In the genomic region with DNA sequence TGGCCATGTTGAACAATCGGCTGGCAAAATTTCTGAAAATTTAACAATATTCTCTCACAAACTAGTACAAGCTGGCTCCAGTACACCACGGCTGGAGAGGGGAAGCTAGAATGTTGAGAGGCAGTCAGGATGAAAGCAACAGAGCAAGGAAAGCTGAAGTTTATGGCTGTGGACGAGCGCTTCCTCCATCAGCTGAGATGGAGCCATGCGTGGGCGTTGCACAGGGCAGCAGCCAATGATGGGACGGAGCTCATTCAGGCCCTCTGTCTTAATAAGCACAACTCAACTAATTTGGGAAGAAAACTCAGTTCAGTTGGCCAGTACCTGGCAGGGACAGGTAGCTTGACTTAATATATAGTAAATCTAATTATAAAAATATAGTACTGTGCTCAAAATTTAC, we compare ENCODE assay signal across 16 cellular contexts. TPM values are rescaled to one million over a fixed set of nuclear protein-coding genes. Genes with fewer than 3 reads are reported as not detected.
DNase-seq lines count a peak whose midpoint lies in the region; ATAC-seq and TF ChIP-seq lines count a peak whose summit lies in the region.
"Had no signal": no experiment of that assay in that cellular context is flagged by ENCODE, and none has a peak within 500 bp of the region (broad histone marks: within the 10 kb centered on the region; RNA-seq: fewer than 3 reads in every experiment).

No MANE protein-coding gene starts in this region.

- TF ChIP-seq CTCF in right atrium auricular region (IDR thresholded peaks at IDR 0.05) (no peak), progenitor cell of endocrine pancreas (IDR thresholded peaks at IDR 0.05; ENCODE audit: unreplicated experiment) (no peak)

- H3K18ac ChIP-seq in mesenchymal stem cell (ENCODE audit: low read depth in 1 of 2, low read length in 2 of 2) = peak overlapping the region in 1 of 2 experiments; percentile 81

- no peak overlapping the region for H3K27ac Mint-ChIP-seq in progenitor cell of endocrine pancreas
- H3K27ac Mint-ChIP-seq: IgD-negative memory B cell had no signal

- no peaks in the 10 kb centered on the region for H3K36me3 Mint-ChIP-seq in progenitor cell of endocrine pancreas (ENCODE audit: insufficient read depth)
- H3K36me3 Mint-ChIP-seq: IgD-negative memory B cell had no signal

- H2BK120ac ChIP-seq in mesenchymal stem cell (ENCODE audit: low read depth, low read length) = no peak overlapping the region

- H3K27me3 Mint-ChIP-seq in progenitor cell of endocrine pancreas = peaks cover 11% of the 10 kb centered on the region

- H4K91ac ChIP-seq in mesenchymal stem cell (ENCODE audit: low read length) = no peak overlapping the region

- no peak overlapping the region for H3K4ac ChIP-seq in mesenchymal stem cell (ENCODE audit: low read depth in 1 of 2, low read length in 2 of 2)

- H3K4me3 ChIP-seq in right atrium auricular region (no peak overlapping the region), mesenchymal stem cell (ENCODE audit: insufficient read depth in 1 of 2, low read depth in 1 of 2, low read length in 2 of 2) (no peak overlapping the region), rectal smooth muscle tissue (ENCODE audit: low read length) (no peak overlapping the region)
- H3K4me3 ChIP-seq: SK-N-MC had no signal

- H3K4me2 ChIP-seq in mesenchymal stem cell (ENCODE audit: low read length, poor library complexity, severe bottlenecking) = no peak overlapping the region

- no peak overlapping the region for H4K8ac ChIP-seq in mesenchymal stem cell (ENCODE audit: low read length)

- H3K9me3 ChIP-seq in right atrium auricular region = no peaks in the 10 kb centered on the region
- H3K9me3 ChIP-seq in mesenchymal stem cell (ENCODE audit: control insufficient read depth, low read length) = no peaks in the 10 kb centered on the region

- H2BK5ac ChIP-seq in mesenchymal stem cell (ENCODE audit: low read depth, low read length, poor library complexity, severe bottlenecking) = no peak overlapping the region

- no peaks in the 10 kb centered on the region for H3K27me3 ChIP-seq in right atrium auricular region
- peaks cover 19 to 44% of the 10 kb centered on the region in 2 experiments for H3K27me3 ChIP-seq in mesenchymal stem cell (ENCODE audit: control insufficient read depth in 1 of 2, insufficient read depth in 1 of 2, low read length in 2 of 2)
- no peaks in the 10 kb centered on the region for H3K27me3 ChIP-seq in rectal smooth muscle tissue (ENCODE audit: control insufficient read depth, insufficient read depth, low read length)

- no peak overlapping the region for H2BK15ac ChIP-seq in mesenchymal stem cell (ENCODE audit: low read depth, poor library complexity, severe bottlenecking)

- H2AFZ ChIP-seq in mesenchymal stem cell (ENCODE audit: low read depth, low read length) = no peak overlapping the region

- no peak overlapping the region for H3K23ac ChIP-seq in mesenchymal stem cell (ENCODE audit: low read length in 2 of 2)

- 62% methylated on average over 6 of the region's 7 CpGs for WGBS in mesenchymal stem cell

- H2AK5ac ChIP-seq in mesenchymal stem cell (ENCODE audit: low read length, severe bottlenecking) = no peak overlapping the region

- H2BK12ac ChIP-seq in mesenchymal stem cell (ENCODE audit: low read length in 2 of 2) = peak overlapping the region; percentile 7 to 87

- peak overlapping the region; percentile 28 to 80 for H3K27ac ChIP-seq in right atrium auricular region
- H3K27ac ChIP-seq in mesenchymal stem cell (ENCODE audit: low read length, poor library complexity, severe bottlenecking) = no peak overlapping the region
- H3K27ac ChIP-seq in rectal smooth muscle tissue (ENCODE audit: low read depth, low read length) = peak overlapping the region; percentile 53
- H3K27ac ChIP-seq: HL-60, SK-N-MC had no signal

- no peak for ATAC-seq in GM21528 (IDR thresholded peaks at IDR 0.05; ENCODE audit: low FRiP score, unreplicated experiment)
- ATAC-seq: HCT116 had no signal

- H3K4me3 Mint-ChIP-seq in progenitor cell of endocrine pancreas (ENCODE audit: low read depth) = no peak overlapping the region

- peaks cover 10% of the 10 kb centered on the region for H3K4me1 Mint-ChIP-seq in progenitor cell of endocrine pancreas (ENCODE audit: low read depth)

- H3K9ac ChIP-seq in mesenchymal stem cell (ENCODE audit: low read length) (no peak overlapping the region), rectal smooth muscle tissue (ENCODE audit: low read length) (no peak overlapping the region)

- H3K4me1 ChIP-seq in right atrium auricular region = peaks cover 0 to 39% of the 10 kb centered on the region in 2 donors
- no peaks in the 10 kb centered on the region for H3K4me1 ChIP-seq in mesenchymal stem cell (ENCODE audit: control insufficient read depth, insufficient read depth, low read depth, low read length)
- H3K4me1 ChIP-seq in rectal smooth muscle tissue (ENCODE audit: control insufficient read depth, insufficient read depth, low read length) = peaks cover 24% of the 10 kb centered on the region

- H3K9me3 Mint-ChIP-seq in progenitor cell of endocrine pancreas (ENCODE audit: low read depth) = no peaks in the 10 kb centered on the region

- intact Hi-C loops in cardiac septum (cut with DNase I) = no loop called here

- H3K36me3 ChIP-seq in right atrium auricular region = no peaks in the 10 kb centered on the region
- H3K36me3 ChIP-seq in mesenchymal stem cell (ENCODE audit: control insufficient read depth in 1 of 2, insufficient read depth in 2 of 2, low read depth in 1 of 2, low read length in 2 of 2) = no peaks in the 10 kb centered on the region
- H3K36me3 ChIP-seq in rectal smooth muscle tissue (ENCODE audit: control insufficient read depth, insufficient read depth, low read length) = no peaks in the 10 kb centered on the region

- H3K79me1 ChIP-seq in mesenchymal stem cell (replicated peaks; ENCODE audit: low read length, poor library complexity, severe bottlenecking) = no peaks in the 10 kb centered on the region

- DNase-seq in right atrium auricular region (ENCODE audit: low spot score) (no peak), cardiac septum (ENCODE audit: low spot score) (no peak), mesenchymal stem cell (no peak), COR-L47 (lab: John Stamatoyannopoulos, UW) (no peak), progenitor cell of endocrine pancreas (ENCODE audit: low spot score, unreplicated experiment) (no peak)
- DNase-seq: NCI-H1417 treated with DMSO at 0.1 percent for 48 hours, NCI-H1694 treated with DMSO at 0.1 percent for 48 hours, NCI-H526 treated with DMSO at 0.1 percent for 48 hours, RPMI8226, SHP77 treated with DMSO at 0.1 percent for 48 hours had no signal

- H3K14ac ChIP-seq in mesenchymal stem cell (ENCODE audit: low read length in 2 of 2) = peak overlapping the region in 1 of 2 experiments; percentile 79

RNA-seq across cellular contexts. Expression of gene DCP1B, which starts 14.1 kb away (rescaled TPM):
- 1 to 10 TPM; 5.8 to 6.2 TPM for total RNA-seq in right atrium auricular region
- 2.1 TPM for total RNA-seq in cardiac septum
- 28.4 TPM for polyA plus RNA-seq in mesenchymal stem cell (2013, experiment 1 of 2)
- 26.4 TPM for polyA plus RNA-seq in mesenchymal stem cell (2013, experiment 2 of 2)
- 31.5 and 32.6 TPM in 2 replicates for total RNA-seq in progenitor cell of endocrine pancreas

RNA-seq across cellular contexts. Expression of gene CACNA1C, which starts 34.4 kb away (rescaled TPM):
- total RNA-seq in right atrium auricular region = 10 to 100 TPM; 83.1 to 93.6 TPM
- 182 TPM for total RNA-seq in cardiac septum
- polyA plus RNA-seq in mesenchymal stem cell (2013, experiment 1 of 2) = 2.9 TPM
- polyA plus RNA-seq in mesenchymal stem cell (2013, experiment 2 of 2) = 2.8 TPM
- total RNA-seq in progenitor cell of endocrine pancreas = 11.7 and 13.5 TPM in 2 replicates
